24 cellular contexts compared by ENCODE assay signal in the genomic region with DNA sequence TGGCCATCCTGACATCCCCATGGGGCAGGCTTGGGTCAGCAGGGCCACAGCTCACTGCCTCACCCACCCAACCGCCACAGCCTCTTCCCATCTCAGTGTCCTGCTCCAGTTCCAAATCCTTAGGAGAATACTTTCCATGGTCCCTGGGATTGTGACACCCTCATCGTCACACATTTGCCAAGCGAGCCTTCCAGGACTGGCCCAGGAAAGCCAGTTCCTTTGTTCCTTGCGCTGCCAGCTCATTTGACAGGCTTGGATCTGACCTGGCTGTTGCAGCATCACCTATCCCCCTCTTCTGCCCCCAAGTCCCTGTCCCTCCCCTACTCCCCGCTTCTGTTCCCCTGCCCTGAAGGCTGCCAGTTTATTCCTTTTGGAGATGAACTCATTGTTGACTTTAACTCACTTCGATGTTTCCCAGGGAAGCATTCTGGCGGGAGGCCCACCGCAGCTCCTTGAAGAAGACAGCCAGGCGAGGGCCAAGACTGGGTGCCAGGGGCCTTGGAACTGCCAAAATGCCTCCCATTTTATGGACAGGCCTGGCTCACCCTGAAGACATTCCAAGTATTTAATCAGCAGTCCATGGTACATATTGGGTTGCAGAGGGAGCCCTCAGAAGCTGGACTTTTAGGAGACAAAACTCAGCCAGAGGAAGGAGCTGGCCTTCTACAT. TPM values are rescaled to one million over a fixed set of nuclear protein-coding genes. Genes with fewer than 3 reads are reported as not detected.
A peak's percentile ranks its signal among the peaks of the same experiment; 100 is the strongest.
DNase-seq lines count a peak whose midpoint lies in the region; ATAC-seq and TF ChIP-seq lines count a peak whose summit lies in the region.
"Had no signal": no experiment of that assay in that cellular context is flagged by ENCODE, and none has a peak within 500 bp of the region (broad histone marks: within the 10 kb centered on the region; RNA-seq: fewer than 3 reads in every experiment).

No MANE protein-coding gene starts in this region.

- H3K4me1 ChIP-seq in GM23248 (ENCODE audit: insufficient read depth) = peaks cover 17% of the 10 kb centered on the region
- H3K4me1 ChIP-seq: ascending aorta, Peyer's patch, psoas muscle had no signal

- H3K27me3 ChIP-seq in GM23248 (replicated peaks; ENCODE audit: insufficient read depth) = no peaks in the 10 kb centered on the region
- H3K27me3 ChIP-seq: ascending aorta, Peyer's patch had no signal

- TF ChIP-seq CTCF in omental fat pad (IDR thresholded peaks at IDR 0.05) = no peak

- H3K4me2 ChIP-seq in GM23248 (ENCODE audit: unreplicated experiment) = peak overlapping the region; percentile 53

- DNase-seq in GM23248 (peak; percentile 70), fibroblast of gingiva (ENCODE audit: low read depth) (peak; percentile 85), omental fat pad (ENCODE audit: low spot score) (no peak), ureter (ENCODE audit: low spot score) (peak; percentile 56), NCI-H1048 (lab: John Stamatoyannopoulos, UW) (no peak), DMS53 treated with DMSO at 0.1 percent for 48 hours (lab: John Stamatoyannopoulos, UW; ENCODE audit: unreplicated experiment) (no peak)
- DNase-seq: activated B cell treated with CpG ODN at 0.5 μM for 24 hours; activated CD8-positive, alpha-beta T cell treated with anti-CD3 and anti-CD28 coated beads for 36 hours; activated naive CD4-positive, alpha-beta T cell treated with anti-CD3 and anti-CD28 coated beads for 36 hours; activated T-cell treated with anti-CD3 and anti-CD28 coated beads, Interleukin-2, amount 50 U/mL, for 24 hours; AML-193; hippocampal formation; natural killer cell; NCI-H187; Peyer's patch; psoas muscle; stimulated activated CD4-positive, alpha-beta T cell treated with anti-CD3 and anti-CD28 coated beads, Interleukin-4, amount 100 ng/mL, for 24 hours; T-helper 2 cell had no signal

- H3K27ac ChIP-seq in GM23248 = peak overlapping the region; percentile 67
- H3K27ac ChIP-seq: ascending aorta, psoas muscle had no signal

- in situ Hi-C loops in GM23248 (cut with MboI) = loop anchor here (5.0 kb wide), 1 partner anchor 61 kb away; no protein-coding TSS in a partner anchor

- H3K9me2 ChIP-seq in GM23248 (ENCODE audit: insufficient read depth) = no peaks in the 10 kb centered on the region

- no peaks in the 10 kb centered on the region for H3K9me3 ChIP-seq in GM23248 (ENCODE audit: low read depth)
- H3K9me3 ChIP-seq: ascending aorta, Peyer's patch, psoas muscle had no signal

- H4K20me1 ChIP-seq in GM23248 (ENCODE audit: insufficient read depth) = no peaks in the 10 kb centered on the region

- H3K4me3 ChIP-seq in GM23248 = peak overlapping the region; percentile 47
- H3K4me3 ChIP-seq: ascending aorta, Peyer's patch, psoas muscle had no signal

- ATAC-seq in omental fat pad (ENCODE audit: low FRiP score) = peak; percentile 62
- no peak for ATAC-seq in HG03039 (IDR thresholded peaks at IDR 0.05; ENCODE audit: unreplicated experiment)
- ATAC-seq: activated CD8-positive, alpha-beta T cell treated with anti-CD3 and anti-CD28 coated beads for 36 hours; natural killer cell; psoas muscle had no signal

- no peaks in the 10 kb centered on the region for H3K36me3 ChIP-seq in GM23248 (ENCODE audit: low read depth)
- H3K36me3 ChIP-seq: ascending aorta, Peyer's patch had no signal

- H2AFZ ChIP-seq in GM23248 = peak overlapping the region; percentile 76

- 20 to 21% methylated on average over 9 of the region's 9 CpGs for WGBS in GM23248 (ENCODE audit: low coverage in 1 of 2, low lambda C conversion rate in 2 of 2, missing lambda C conversion rate in 2 of 2), 2 experiments

- no peaks in the 10 kb centered on the region for H3K79me2 ChIP-seq in GM23248 (ENCODE audit: insufficient read depth)

- peaks cover 4% of the 10 kb centered on the region; the same call in 1 of the 2 replicates for H3F3A ChIP-seq in GM23248 (ENCODE audit: insufficient read depth)

- peak overlapping the region; percentile 45 for H3K9ac ChIP-seq in GM23248

RNA-seq across cellular contexts. Expression of a gene that starts 10.2 kb away (rescaled TPM):
- total RNA-seq in GM23248 (2014; rRNA removed; shearing (Covaris generic)) = 39.3 and 53.6 TPM in 2 replicates
- polyA plus RNA-seq in GM23248 (2016; fragmentation: Nextera tagmentation; extraction: Ambion mirVana) = 65.4 and 67.1 TPM in 2 replicates
- total RNA-seq in omental fat pad = 100 to 1,000 TPM in 1 of 4 donors, 10 to 100 TPM in 3; 39.6 to 142 (median 48.1) TPM
- total RNA-seq in ureter = 46.4 TPM

RNA-seq across cellular contexts. Expression of a gene that starts 28.8 kb away (rescaled TPM):
- total RNA-seq in GM23248 (2014; rRNA removed; shearing (Covaris generic)) = 0.22 TPM in 1 of 2 replicates, not detected in the other
- polyA plus RNA-seq in GM23248 (2016; fragmentation: Nextera tagmentation; extraction: Ambion mirVana) = not detected in 2 replicates
- total RNA-seq in omental fat pad = 10 to 100 TPM in 3 of 4 donors, 1 to 10 TPM in 1; 1.7 to 47.3 (median 13.5) TPM
- total RNA-seq in ureter = 1.3 TPM
- total RNA-seq: activated B cell treated with CpG ODN at 0.5 μM for 24 hours; activated CD8-positive, alpha-beta T cell treated with anti-CD3 and anti-CD28 coated beads for 36 hours; activated naive CD4-positive, alpha-beta T cell treated with anti-CD3 and anti-CD28 coated beads for 36 hours; ascending aorta; chondrocyte; endodermal cell; natural killer cell; psoas muscle; SK-MEL-5 had no signal
- polyA plus RNA-seq: keratinocyte had no signal

RNA-seq across cellular contexts. Expression of a gene that starts 49.2 kb away (rescaled TPM):
- 0.32 and 0.63 TPM in 2 replicates for total RNA-seq in GM23248 (2014; rRNA removed; shearing (Covaris generic))
- polyA plus RNA-seq in GM23248 (2016; fragmentation: Nextera tagmentation; extraction: Ambion mirVana) = 1.2 and 2.1 TPM in 2 replicates
- 1 to 10 TPM; 4.9 to 7.6 (median 6.5) TPM for total RNA-seq in omental fat pad
- total RNA-seq in ureter = 11.5 TPM
- total RNA-seq: activated B cell treated with CpG ODN at 0.5 μM for 24 hours; activated CD8-positive, alpha-beta T cell treated with anti-CD3 and anti-CD28 coated beads for 36 hours; activated naive CD4-positive, alpha-beta T cell treated with anti-CD3 and anti-CD28 coated beads for 36 hours; SK-MEL-5 had no signal

RNA-seq across cellular contexts. Expression of a gene that starts 51.8 kb away (rescaled TPM):
- 12.3 and 12.4 TPM in 2 replicates for total RNA-seq in GM23248 (2014; rRNA removed; shearing (Covaris generic))
- polyA plus RNA-seq in GM23248 (2016; fragmentation: Nextera tagmentation; extraction: Ambion mirVana) = 7.4 and 9.8 TPM in 2 replicates
- total RNA-seq in omental fat pad = 10 to 100 TPM; 11.6 to 27.6 (median 15.7) TPM
- 20.0 TPM for total RNA-seq in ureter

Comparison
In these comparisons a context has a peak if more than half of its experiments do, and no peak if none do; other contexts are left out.
1. DNase-seq: peak in GM23248 (single experiment), fibroblast of gingiva (single experiment) and ureter (single experiment); none in omental fat pad (single experiment), NCI-H1048 (single experiment) and DMS53 treated with DMSO at 0.1 percent for 48 hours (single experiment).